ENCODE assay signal across 22 cellular contexts in genomic region chr2:106851475-106851874, GRCh38. TPM values are rescaled to one million over a fixed set of nuclear protein-coding genes. Genes with fewer than 3 reads are reported as not detected.
"Had no signal": no experiment of that assay in that cellular context is flagged by ENCODE, and none has a peak within 500 bp of the region (broad histone marks: within the 10 kb centered on the region; RNA-seq: fewer than 3 reads in every experiment).

No MANE protein-coding gene starts in this region.

- H3K9me3 ChIP-seq: gastrocnemius medialis, heart right ventricle, prostate gland, right lobe of liver, spleen, stomach had no signal

- DNase-seq: activated CD4-positive, alpha-beta T cell treated with anti-CD3 and anti-CD28 coated beads for 4 hours; activated CD8-positive, alpha-beta T cell treated with anti-CD3 and anti-CD28 coated beads for 36 hours; activated effector memory CD4-positive, alpha-beta T cell treated with anti-CD3 and anti-CD28 coated beads, Interleukin-2, amount 50 U/mL, for 16 hours; activated T-cell treated with anti-CD3 and anti-CD28 coated beads, Interleukin-2, amount 50 U/mL, for 4 hours; brain microvascular endothelial cell; effector memory CD8-positive, alpha-beta T cell; gastrocnemius medialis; heart right ventricle; mammary epithelial cell; naive B cell; occipital lobe; right lobe of liver; spleen; stomach had no signal

- H3K9me3 Mint-ChIP-seq: activated CD8-positive, alpha-beta T cell treated with anti-CD3 and anti-CD28 coated beads for 36 hours; activated naive CD4-positive, alpha-beta T cell treated with anti-CD3 and anti-CD28 coated beads, Interleukin-2, amount 50 U/mL, for 72 hours; activated T-cell treated with anti-CD3 and anti-CD28 coated beads, Interleukin-2, amount 50 U/mL, for 4 hours; dendritic cell treated with granulocyte-macrophage colony-stimulating factor and Interleukin-4, amounts not matched to agents 40 ng/mL and 50 ng/mL, for 4 days; naive B cell; WTC11 had no signal

- ATAC-seq: activated CD8-positive, alpha-beta T cell treated with anti-CD3 and anti-CD28 coated beads for 36 hours; activated naive CD4-positive, alpha-beta T cell treated with anti-CD3 and anti-CD28 coated beads, Interleukin-2, amount 50 U/mL, for 72 hours; activated T-cell treated with anti-CD3 and anti-CD28 coated beads, Interleukin-2, amount 50 U/mL, for 4 hours; effector memory CD8-positive, alpha-beta T cell; gastrocnemius medialis; left lobe of liver; right lobe of liver had no signal

- H3K27ac Mint-ChIP-seq: activated CD8-positive, alpha-beta T cell treated with anti-CD3 and anti-CD28 coated beads for 36 hours; activated naive CD4-positive, alpha-beta T cell treated with anti-CD3 and anti-CD28 coated beads, Interleukin-2, amount 50 U/mL, for 72 hours; dendritic cell treated with granulocyte-macrophage colony-stimulating factor and Interleukin-4, amounts not matched to agents 40 ng/mL and 50 ng/mL, for 4 days; effector memory CD8-positive, alpha-beta T cell; naive B cell had no signal

- H3K27me3 ChIP-seq: brain microvascular endothelial cell, gastrocnemius medialis, heart right ventricle, right lobe of liver, spleen, stomach had no signal

- H3K27ac ChIP-seq: brain microvascular endothelial cell, gastrocnemius medialis, prostate gland, right lobe of liver, spleen, stomach had no signal

- H3K36me3 ChIP-seq: brain microvascular endothelial cell, gastrocnemius medialis, heart right ventricle, prostate gland, right lobe of liver, spleen, stomach had no signal

- H3K4me1 ChIP-seq: gastrocnemius medialis, prostate gland, right lobe of liver, spleen had no signal

- H3K27me3 Mint-ChIP-seq: activated CD8-positive, alpha-beta T cell treated with anti-CD3 and anti-CD28 coated beads for 36 hours; dendritic cell treated with granulocyte-macrophage colony-stimulating factor and Interleukin-4, amounts not matched to agents 40 ng/mL and 50 ng/mL, for 4 days; effector memory CD8-positive, alpha-beta T cell; naive B cell had no signal

- H3K4me3 Mint-ChIP-seq: activated CD8-positive, alpha-beta T cell treated with anti-CD3 and anti-CD28 coated beads for 36 hours; activated T-cell treated with anti-CD3 and anti-CD28 coated beads, Interleukin-2, amount 50 U/mL, for 4 hours; dendritic cell treated with granulocyte-macrophage colony-stimulating factor and Interleukin-4, amounts not matched to agents 40 ng/mL and 50 ng/mL, for 4 days; effector memory CD8-positive, alpha-beta T cell; naive B cell; WTC11 had no signal

- FAIRE-seq: TTC549, urothelium cell line had no signal

- H3K4me1 Mint-ChIP-seq: naive B cell had no signal

- H3K36me3 Mint-ChIP-seq: activated naive CD4-positive, alpha-beta T cell treated with anti-CD3 and anti-CD28 coated beads, Interleukin-2, amount 50 U/mL, for 72 hours; naive B cell; WTC11 had no signal

- H3K4me3 ChIP-seq: gastrocnemius medialis, heart right ventricle, prostate gland, right lobe of liver, spleen, stomach had no signal

RNA-seq across cellular contexts. Expression of gene ST6GAL2, which starts 34.5 kb away (rescaled TPM):
- total RNA-seq: activated CD8-positive, alpha-beta T cell treated with anti-CD3 and anti-CD28 coated beads for 36 hours; activated naive CD4-positive, alpha-beta T cell treated with anti-CD3 and anti-CD28 coated beads, Interleukin-2, amount 50 U/mL, for 72 hours; activated T-cell treated with anti-CD3 and anti-CD28 coated beads, Interleukin-2, amount 50 U/mL, for 4 hours; gastrocnemius medialis; T-helper 2 cell treated with Interferon-gamma antibody and Interleukin-4, amounts not matched to agents 100 ng/mL and 5 ng/mL, for 36 hours had no signal
